Comparison of ENCODE assay signal across 8 cellular contexts in genomic region chr17:81871387-81872120, GRCh38. TPM values are rescaled to one million over a fixed set of nuclear protein-coding genes. Genes with fewer than 3 reads are reported as not detected.
DNase-seq lines count a peak whose midpoint lies in the region; ATAC-seq and TF ChIP-seq lines count a peak whose summit lies in the region.

No MANE protein-coding gene starts in this region.

- DNase-seq in NCI-H1930 (lab: John Stamatoyannopoulos, UW), result peak; percentile 90 to 94
- DNase-seq in T47D (ENCODE audit: low read depth in 1 of 2, low spot score in 1 of 2), result peak; percentile 95 to 96
- peak; percentile 95 for DNase-seq in iPS-NIHi7 (ENCODE audit: extremely low spot score)
- DNase-seq in smooth muscle cell (lab: John Stamatoyannopoulos, UW; ENCODE audit: unreplicated experiment), result peak; percentile 81

- in situ Hi-C loops in T47D (cut with HindIII; ENCODE audit: low pct_unique_long_range_greater_than_20kb, low sequenced_read_pairs), result no loop called here

- H3K4me1 ChIP-seq in smooth muscle cell (ENCODE audit: low read depth), result peaks cover 26% of the 10 kb centered on the region

- H3K27me3 ChIP-seq in smooth muscle cell (ENCODE audit: low read depth), result no peaks in the 10 kb centered on the region

- peak overlapping the region; percentile 20 for H2AFZ ChIP-seq in smooth muscle cell (ENCODE audit: low read depth)

- peak overlapping the region; percentile 87 for H3K4me2 ChIP-seq in smooth muscle cell

- WGBS in smooth muscle cell (ENCODE audit: low lambda C conversion rate), result under 1% methylated on average over 76 of the region's 78 CpGs

- H3K9me3 ChIP-seq in smooth muscle cell (replicated peaks; ENCODE audit: low read depth), result no peaks in the 10 kb centered on the region

- peak overlapping the region; percentile 100 for H3K27ac ChIP-seq in VCaP
- H3K27ac ChIP-seq in smooth muscle cell (ENCODE audit: low read depth), result peak overlapping the region; percentile 73

- H3K9ac ChIP-seq in smooth muscle cell (ENCODE audit: low read depth), result peak overlapping the region; percentile 87

- TF ChIP-seq CTCF in VCaP (conservative IDR thresholded peaks at IDR 0.05) (peak; percentile 39), smooth muscle cell (IDR thresholded peaks at IDR 0.05; ENCODE audit: borderline replicate concordance, insufficient read depth, poor library complexity, severe bottlenecking) (peak; percentile 33)

- no peaks in the 10 kb centered on the region for H3K36me3 ChIP-seq in smooth muscle cell (ENCODE audit: low read depth)

- peaks cover 28% of the 10 kb centered on the region for H3F3A ChIP-seq in smooth muscle cell (ENCODE audit: low read depth)

- peaks cover 40% of the 10 kb centered on the region for H4K20me1 ChIP-seq in smooth muscle cell (ENCODE audit: low read depth)

- peaks cover 24% of the 10 kb centered on the region for H3K79me2 ChIP-seq in smooth muscle cell (ENCODE audit: low read depth)

- ATAC-seq in HG02623 (IDR thresholded peaks at IDR 0.05; ENCODE audit: unreplicated experiment) (peak; percentile 57), HG03378 (IDR thresholded peaks at IDR 0.05; ENCODE audit: unreplicated experiment) (no peak)

- peak; percentile 87 for TF ChIP-seq POLR2A in GM10847 (IDR thresholded peaks at IDR 0.05; ENCODE audit: extremely low read depth, insufficient read length)

- H3K4me3 ChIP-seq in smooth muscle cell, result peak overlapping the region; percentile 72

RNA-seq across cellular contexts. Expression of gene ARHGDIA, which starts 0.4 kb away (rescaled TPM):
- total RNA-seq in smooth muscle cell, result 67.6 and 256 TPM in 2 replicates
- polyA plus RNA-seq in smooth muscle cell, result 353 and 360 TPM in 2 replicates

RNA-seq across cellular contexts. Expression of gene P4HB, which starts 11.2 kb away (rescaled TPM):
- total RNA-seq in smooth muscle cell, result 1,406 and 1,593 TPM in 2 replicates
- 1,326 and 1,526 TPM in 2 replicates for polyA plus RNA-seq in smooth muscle cell

RNA-seq across cellular contexts. Expression of gene ALYREF, which starts 19.8 kb away (rescaled TPM):
- total RNA-seq in smooth muscle cell, result 58.9 and 75.9 TPM in 2 replicates
- polyA plus RNA-seq in smooth muscle cell, result 123 and 136 TPM in 2 replicates

RNA-seq across cellular contexts. Expression of gene ANAPC11, which starts 20.0 kb away (rescaled TPM):
- 147 and 222 TPM in 2 replicates for total RNA-seq in smooth muscle cell
- 428 and 444 TPM in 2 replicates for polyA plus RNA-seq in smooth muscle cell

RNA-seq across cellular contexts. Expression of gene NPB, which starts 30.5 kb away (rescaled TPM):
- 7.9 TPM in 1 of 2 replicates, not detected in the other for total RNA-seq in smooth muscle cell
- polyA plus RNA-seq in smooth muscle cell, result 13.6 and 14.4 TPM in 2 replicates
